ENCODE assay signal across 15 cellular contexts in genomic region chr2:239729681-239730566, GRCh38.
"Had no signal": no experiment of that assay in that cellular context is flagged by ENCODE, and none has a peak within 500 bp of the region (broad histone marks: within the 10 kb centered on the region; RNA-seq: fewer than 3 reads in every experiment).

No MANE protein-coding gene starts in this region.

- H3K27me3 ChIP-seq: brain microvascular endothelial cell, ovary, vagina had no signal

- H3K27ac Mint-ChIP-seq: activated naive CD8-positive, alpha-beta T cell; stimulated activated naive B cell treated with anti-CD40 and anti-IgM and Interleukin-4, amounts not matched to agents 10 μg/mL and 1 μg/mL and 100 μg/mL, for 72 hours had no signal

- H3K4me3 ChIP-seq: lung, ovary, tibial artery, vagina had no signal

- H3K4me1 Mint-ChIP-seq: stimulated activated naive B cell treated with anti-CD40 and anti-IgM and Interleukin-4, amounts not matched to agents 10 μg/mL and 1 μg/mL and 100 μg/mL, for 72 hours had no signal

- H3K4me1 ChIP-seq: vagina had no signal

- DNase-seq: activated CD4-positive, alpha-beta T cell treated with anti-CD3 and anti-CD28 coated beads, Interleukin-2, amount 50 U/mL, for 1 hour; activated CD4-positive, CD25-positive, alpha-beta regulatory T cell; activated gamma-delta T cell; brain microvascular endothelial cell; effector CD8-positive, alpha-beta T cell; foreskin fibroblast; glutamatergic neuron; midbrain; stimulated activated CD4-positive, alpha-beta T cell treated with anti-CD3 and anti-CD28 coated beads, Interleukin-4, amount 100 ng/mL, for 1 hour; stimulated activated naive B cell treated with anti-CD40 and anti-IgM and Interleukin-4, amounts not matched to agents 10 μg/mL and 1 μg/mL and 100 μg/mL, for 72 hours had no signal

- ATAC-seq: stimulated activated naive B cell treated with anti-CD40 and anti-IgM and Interleukin-4, amounts not matched to agents 10 μg/mL and 1 μg/mL and 100 μg/mL, for 72 hours had no signal

- H3K9me3 ChIP-seq: ovary, tibial artery, vagina had no signal

- H3K36me3 Mint-ChIP-seq: activated naive CD8-positive, alpha-beta T cell; stimulated activated naive B cell treated with anti-CD40 and anti-IgM and Interleukin-4, amounts not matched to agents 10 μg/mL and 1 μg/mL and 100 μg/mL, for 72 hours had no signal

- H3K27ac ChIP-seq: brain microvascular endothelial cell, ovary, tibial artery, vagina had no signal

- H3K27me3 Mint-ChIP-seq: activated naive CD8-positive, alpha-beta T cell had no signal

- H3K36me3 ChIP-seq: brain microvascular endothelial cell, ovary, tibial artery, vagina had no signal

- H3K4me3 Mint-ChIP-seq: activated naive CD8-positive, alpha-beta T cell; stimulated activated naive B cell treated with anti-CD40 and anti-IgM and Interleukin-4, amounts not matched to agents 10 μg/mL and 1 μg/mL and 100 μg/mL, for 72 hours had no signal
